1 cellular context compared by ENCODE assay signal in genomic region chr9:109574061-109574882, GRCh38.
TF ChIP-seq lines count a peak whose summit lies in the region.

No MANE protein-coding gene starts in this region.

TF ChIP-seq in K562, 482 proteins besides CTCF, POLR2A, EP300 and RAD21 (continued from another document):
- TF ChIP-seq, protein P1, sequence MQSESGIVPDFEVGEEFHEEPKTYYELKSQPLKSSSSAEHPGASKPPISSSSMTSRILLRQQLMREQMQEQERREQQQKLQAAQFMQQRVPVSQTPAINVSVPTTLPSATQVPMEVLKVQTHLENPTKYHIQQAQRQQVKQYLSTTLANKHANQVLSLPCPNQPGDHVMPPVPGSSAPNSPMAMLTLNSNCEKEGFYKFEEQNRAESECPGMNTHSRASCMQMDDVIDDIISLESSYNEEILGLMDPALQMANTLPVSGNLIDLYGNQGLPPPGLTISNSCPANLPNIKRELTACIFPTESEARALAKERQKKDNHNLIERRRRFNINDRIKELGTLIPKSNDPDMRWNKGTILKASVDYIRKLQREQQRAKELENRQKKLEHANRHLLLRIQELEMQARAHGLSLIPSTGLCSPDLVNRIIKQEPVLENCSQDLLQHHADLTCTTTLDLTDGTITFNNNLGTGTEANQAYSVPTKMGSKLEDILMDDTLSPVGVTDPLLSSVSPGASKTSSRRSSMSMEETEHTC (IDR thresholded peaks at IDR 0.05), result no peak
